27 cellular contexts compared by ENCODE assay signal in the genomic region with DNA sequence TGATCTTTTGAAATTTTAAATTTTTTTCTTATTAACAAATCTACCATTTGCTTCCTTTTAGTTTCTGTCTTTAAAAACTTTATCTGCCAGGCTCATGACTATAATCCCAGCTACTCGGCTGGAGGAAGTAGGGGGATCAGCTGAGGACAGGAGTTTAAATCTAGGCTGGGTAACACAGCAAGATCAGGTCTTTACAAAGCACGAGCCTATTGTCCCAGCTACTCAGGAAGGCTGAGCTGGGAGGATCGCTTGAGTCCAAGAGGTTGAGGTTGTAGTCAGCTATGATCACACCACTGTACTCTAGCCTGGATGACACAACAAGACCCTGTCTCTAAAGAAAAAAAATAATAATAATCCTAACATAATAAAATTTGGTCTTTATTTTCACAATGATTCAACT.
"Had no signal": no experiment of that assay in that cellular context is flagged by ENCODE, and none has a peak within 500 bp of the region (broad histone marks: within the 10 kb centered on the region; RNA-seq: fewer than 3 reads in every experiment).

No MANE protein-coding gene starts in this region.

- H3K9me3 ChIP-seq: ascending aorta, body of pancreas had no signal

- ATAC-seq: activated CD4-positive, CD25-positive, alpha-beta regulatory T cell treated with anti-CD3 and anti-CD28 coated beads, Interleukin-2, amount 50 U/mL, for 24 hours; activated CD8-positive, alpha-beta T cell treated with anti-CD3 and anti-CD28 coated beads for 36 hours; body of pancreas; T-cell had no signal

- H3K27me3 ChIP-seq: ascending aorta, body of pancreas had no signal

- H3K9me3 Mint-ChIP-seq: activated CD8-positive, alpha-beta T cell treated with anti-CD3 and anti-CD28 coated beads for 36 hours; activated naive CD4-positive, alpha-beta T cell treated with anti-CD3 and anti-CD28 coated beads, Interleukin-2, amount 50 U/mL, for 24 hours; activated T-cell treated with anti-CD3 and anti-CD28 coated beads, Interleukin-2, amount 50 U/mL, for 24 hours; activated T-helper 1 cell treated with anti-CD3 and anti-CD28 coated beads, Interleukin-12 subunit alpha, Interleukin-12 subunit beta, Interleukin-2, Interleukin-4 antibody, amounts not matched to agents 30 ng/mL and 10 ng/mL and 1 ng/mL, durations not matched to agents 14 hours and 24 hours and 36 hours; T-cell had no signal

- H3K4me3 Mint-ChIP-seq: activated CD8-positive, alpha-beta T cell treated with anti-CD3 and anti-CD28 coated beads for 36 hours; activated naive CD4-positive, alpha-beta T cell treated with anti-CD3 and anti-CD28 coated beads, Interleukin-2, amount 50 U/mL, for 24 hours; activated T-cell treated with anti-CD3 and anti-CD28 coated beads, Interleukin-2, amount 50 U/mL, for 24 hours; activated T-helper 1 cell treated with anti-CD3 and anti-CD28 coated beads, Interleukin-12 subunit alpha, Interleukin-12 subunit beta, Interleukin-2, Interleukin-4 antibody, amounts not matched to agents 30 ng/mL and 10 ng/mL and 1 ng/mL, durations not matched to agents 14 hours and 24 hours and 36 hours; T-cell had no signal

- H3K36me3 Mint-ChIP-seq: activated naive CD4-positive, alpha-beta T cell treated with anti-CD3 and anti-CD28 coated beads, Interleukin-2, amount 50 U/mL, for 24 hours had no signal

- H3K27ac ChIP-seq: ascending aorta, body of pancreas, SK-N-MC had no signal

- H3K4me3 ChIP-seq: ascending aorta, body of pancreas, SK-N-MC had no signal

- H3K4me1 ChIP-seq: ascending aorta, body of pancreas had no signal

- H3K27me3 Mint-ChIP-seq: activated CD8-positive, alpha-beta T cell treated with anti-CD3 and anti-CD28 coated beads for 36 hours; activated naive CD4-positive, alpha-beta T cell treated with anti-CD3 and anti-CD28 coated beads, Interleukin-2, amount 50 U/mL, for 24 hours; activated T-cell treated with anti-CD3 and anti-CD28 coated beads, Interleukin-2, amount 50 U/mL, for 24 hours; T-cell had no signal

- H3K4me1 Mint-ChIP-seq: activated naive CD4-positive, alpha-beta T cell treated with anti-CD3 and anti-CD28 coated beads, Interleukin-2, amount 50 U/mL, for 24 hours had no signal

- H3K36me3 ChIP-seq: ascending aorta had no signal

- DNase-seq: activated CD4-positive, alpha-beta T cell treated with anti-CD3 and anti-CD28 coated beads for 4 hours; activated CD8-positive, alpha-beta T cell treated with anti-CD3 and anti-CD28 coated beads for 36 hours; activated effector memory CD4-positive, alpha-beta T cell treated with Interleukin-2 at 50 U/mL for 16 hours; activated naive CD4-positive, alpha-beta T cell; activated T-cell treated with anti-CD3 and anti-CD28 coated beads, Interleukin-2, amount 50 U/mL, for 24 hours; amniotic stem cell; body of pancreas; cerebellar nuclear complex; Kasumi-1; KBM-7; NCI-H1048; NCI-H1417 treated with DMSO at 0.1 percent for 48 hours; NCI-H1694; NCI-H2029; NCI-H2107; NCI-H2171 treated with DMSO at 0.1 percent for 48 hours; NCI-H226; NCI-H526; NCI-H774; NK-92 treated with Interleukin-12 subunit alpha and Interleukin-12 subunit beta, amount 100 ng/mL, for 24 hours; SHP77 treated with DMSO at 0.1 percent for 48 hours; T-cell had no signal

- H3K27ac Mint-ChIP-seq: activated CD8-positive, alpha-beta T cell treated with anti-CD3 and anti-CD28 coated beads for 36 hours; activated naive CD4-positive, alpha-beta T cell treated with anti-CD3 and anti-CD28 coated beads, Interleukin-2, amount 50 U/mL, for 24 hours; activated T-cell treated with anti-CD3 and anti-CD28 coated beads, Interleukin-2, amount 50 U/mL, for 24 hours; activated T-helper 1 cell treated with anti-CD3 and anti-CD28 coated beads, Interleukin-12 subunit alpha, Interleukin-12 subunit beta, Interleukin-2, Interleukin-4 antibody, amounts not matched to agents 30 ng/mL and 10 ng/mL and 1 ng/mL, durations not matched to agents 14 hours and 24 hours and 36 hours; T-cell had no signal
